In genomic region chr15:67839929-67840746, GRCh38 we compare ENCODE assay signal across 8 cellular contexts. TPM values are rescaled to one million over a fixed set of nuclear protein-coding genes. Genes with fewer than 3 reads are reported as not detected.
DNase-seq lines count a peak whose midpoint lies in the region; ATAC-seq, FAIRE-seq and TF ChIP-seq lines count a peak whose summit lies in the region.

Gene RNU6-1 (minus strand): TSS chr15:67840045.

- H3K23ac ChIP-seq in H1 (ENCODE audit: insufficient read length) (no peak within 1 kb of the TSS), mesendoderm (ENCODE audit: low read length) (no peak within 1 kb of the TSS)

- peak; percentile 85 for ATAC-seq in GM21381 (IDR thresholded peaks at IDR 0.05; ENCODE audit: unreplicated experiment)

- no peak within 1 kb of the TSS for H2BK12ac ChIP-seq in H1 (ENCODE audit: low read depth, low read length)

- no peaks in the 10 kb centered on the region for H3K9me3 ChIP-seq in H1 (ENCODE audit: insufficient read depth in 2 of 2, low read depth in 1 of 2, low read length in 1 of 2)

- H3K4me1 ChIP-seq in H1 (replicated peaks in 1 of 4; ENCODE audit: control insufficient read depth in 3 of 4, insufficient read depth in 4 of 4, low read length in 3 of 4), result peaks cover 10 to 31% (median 18%) of the 10 kb centered on the region in 4 experiments
- peaks cover 2% of the 10 kb centered on the region for H3K4me1 ChIP-seq in mesendoderm (ENCODE audit: control insufficient read depth, low read depth, low read length)

- H3K4ac ChIP-seq in H1 (replicated peaks; ENCODE audit: insufficient read length, low read depth, low read length) (no peak within 1 kb of the TSS), mesendoderm (ENCODE audit: low read depth, low read length) (no peak within 1 kb of the TSS)

- TF ChIP-seq EP300 in H1 (IDR thresholded peaks at IDR 0.05; ENCODE audit: borderline replicate concordance in 1 of 2, low read depth in 2 of 2, low read length in 2 of 2), result no peak

- H2AK5ac ChIP-seq in H1 (ENCODE audit: low read depth, low read length) (no peak within 1 kb of the TSS), mesendoderm (ENCODE audit: low read length) (no peak within 1 kb of the TSS)

- no peak within 1 kb of the TSS for H2BK20ac ChIP-seq in H1 (ENCODE audit: low read length)

- H3K27ac ChIP-seq in H1 (ENCODE audit: low read depth, low read length) (peak within 1 kb of the TSS; percentile 87), mesendoderm (ENCODE audit: low read depth, low read length) (peak within 1 kb of the TSS; percentile 12)

- H3K4me3 ChIP-seq in H1 (ENCODE audit: extremely low read depth in 1 of 4, insufficient read depth in 2 of 4, low read depth in 3 of 4, low read length in 4 of 4), result peak within 1 kb of the TSS; percentile 63 to 99 (median 95)
- H3K4me3 ChIP-seq in mesendoderm (ENCODE audit: low read length), result peak within 1 kb of the TSS; percentile 96

- H3K27me3 ChIP-seq in H1 (replicated peaks in 1 of 4; ENCODE audit: control insufficient read depth in 3 of 4, extremely low read depth in 1 of 4, insufficient read depth in 3 of 4, low read length in 3 of 4) (peaks cover 19 to 44% (median 37%) of the 10 kb centered on the region in 4 experiments), mesendoderm (ENCODE audit: insufficient read depth, low read length, poor library complexity) (peaks cover 16% of the 10 kb centered on the region)

- H3K9ac ChIP-seq in H1 (replicated peaks in 1 of 4; ENCODE audit: extremely low read depth in 1 of 4, low read depth in 3 of 4, low read length in 3 of 4), result peak within 1 kb of the TSS; percentile 13 to 79 (median 63); a peak in 6 of 7 replicates
- peak within 1 kb of the TSS; percentile 92 for H3K9ac ChIP-seq in mesendoderm (ENCODE audit: low read length)

- H4K20me1 ChIP-seq in H1 (replicated peaks in 1 of 2; ENCODE audit: control insufficient read depth in 1 of 2, insufficient read depth in 2 of 2, low read length in 2 of 2), result peaks cover 0 to 1% of the 10 kb centered on the region in 2 experiments

- peaks cover 21% of the 10 kb centered on the region for H3K23me2 ChIP-seq in H1 (ENCODE audit: low read depth, low read length)

- TF ChIP-seq RAD21 in H1 (IDR thresholded peaks at IDR 0.05 in 1 of 2, conservative IDR thresholded peaks at IDR 0.05 in 1 of 2; ENCODE audit: low read depth in 2 of 2, low read length in 2 of 2), result no peak

- DNase-seq in COR-L47 (lab: John Stamatoyannopoulos, UW) (peak; percentile 89), HUDEP-2 (lab: John Stamatoyannopoulos, UW; ENCODE audit: unreplicated experiment in 76 of 76) (peak in 74 of 76 experiments; percentile 41 to 93 (median 82)), NOMO-1 treated with dmso at 0.1 percent for 144 hours (lab: John Stamatoyannopoulos, UW; ENCODE audit: unreplicated experiment) (peak; percentile 94), H1 (ENCODE audit: low read depth in 1 of 2, low spot score in 2 of 2) (peak in 1 of 2 experiments; percentile 88), mesendoderm (peak; percentile 89)
- peak; percentile 83 for DNase-seq in activated CD8-positive, alpha-beta memory T cell treated with anti-CD3 and anti-CD28 coated beads, Interleukin-2, amount 50 U/mL, for 1 hour (ENCODE audit: extremely low read depth)
- peak; percentile 92 for DNase-seq in stimulated activated CD8-positive, alpha-beta memory T cell treated with anti-CD3 and anti-CD28 coated beads, Interleukin-12 subunit alpha, Interleukin-12 subunit beta, amount 100 ng/mL, for 4 hours (ENCODE audit: low read depth)

- peak within 1 kb of the TSS; percentile 28; the same call in 1 of the 2 replicates for H2BK5ac ChIP-seq in H1 (ENCODE audit: low read depth, low read length)
- H2BK5ac ChIP-seq in mesendoderm (ENCODE audit: low read length), result peak within 1 kb of the TSS; percentile 74

- H2BK15ac ChIP-seq in H1 (ENCODE audit: low read length), result no peak within 1 kb of the TSS
- H2BK15ac ChIP-seq in mesendoderm (replicated peaks; ENCODE audit: low read depth), result no peak within 1 kb of the TSS

- H3K4me2 ChIP-seq in H1 (ENCODE audit: insufficient read depth in 1 of 2, low read depth in 2 of 2, low read length in 2 of 2) (peak within 1 kb of the TSS; percentile 87), mesendoderm (ENCODE audit: low read length) (peak within 1 kb of the TSS; percentile 89)

- TF ChIP-seq POLR2A in H1 (IDR thresholded peaks at IDR 0.05; ENCODE audit: control extremely low read depth in 1 of 2, low read depth in 2 of 2, low read length in 2 of 2), result peak in 1 of 2 experiments; percentile 59; a peak in 2 of 3 replicates

- POLR2A ChIA-PET in H1 (lab: Charles Lee; ENCODE audit: partially characterized antibody), result interaction anchor here (0.6 to 1.6 kb wide), 5 partner anchors 23 to 492 kb away, joined by 3 to 4 read pairs (median 4); no protein-coding TSS in a partner anchor

- no peak within 1 kb of the TSS for H4K91ac ChIP-seq in H1 (replicated peaks; ENCODE audit: insufficient read length, low read length)

- no peak for FAIRE-seq in H1 (lab: Jason Lieb, UNC)

- H4K5ac ChIP-seq in H1 (ENCODE audit: insufficient read length, low read depth, low read length) (peak within 1 kb of the TSS; percentile 61), mesendoderm (ENCODE audit: low read length) (no peak within 1 kb of the TSS)

- CTCF ChIA-PET in H1 (lab: Charles Lee; ENCODE audit: partially characterized antibody), result interaction anchor here (0.6 to 1.5 kb wide), 4 partner anchors 314 to 483 kb away, joined by 3 to 4 read pairs (median 3); no protein-coding TSS in a partner anchor

- H3K79me1 ChIP-seq in H1 (ENCODE audit: low read depth, low read length), result no peaks in the 10 kb centered on the region
- no peaks in the 10 kb centered on the region for H3K79me1 ChIP-seq in mesendoderm (ENCODE audit: low read length)

- H3K18ac ChIP-seq in H1 (ENCODE audit: extremely low read depth, low read length), result peak within 1 kb of the TSS; percentile 91
- peak within 1 kb of the TSS; percentile 81 for H3K18ac ChIP-seq in mesendoderm (ENCODE audit: low read length)

- H3K79me2 ChIP-seq in H1 (ENCODE audit: control insufficient read depth in 1 of 2, insufficient read depth in 2 of 2, low read length in 2 of 2) (no peaks in the 10 kb centered on the region), mesendoderm (ENCODE audit: control insufficient read depth, insufficient read depth, low read length) (no peaks in the 10 kb centered on the region)

- H2AFZ ChIP-seq in H1 (ENCODE audit: low read length), result peak within 1 kb of the TSS; percentile 81

- H3K36me3 ChIP-seq in H1 (ENCODE audit: control insufficient read depth in 2 of 4, insufficient read depth in 4 of 4, low read length in 3 of 4), result no peaks in the 10 kb centered on the region
- no peaks in the 10 kb centered on the region for H3K36me3 ChIP-seq in mesendoderm (ENCODE audit: control insufficient read depth, insufficient read depth, low read length)

- H2BK120ac ChIP-seq in H1 (replicated peaks; ENCODE audit: low read depth, low read length) (no peak within 1 kb of the TSS), mesendoderm (ENCODE audit: low read depth, low read length) (no peak within 1 kb of the TSS)

- TF ChIP-seq CTCF in H1 (IDR thresholded peaks at IDR 0.05; ENCODE audit: control extremely low read depth in 1 of 3, insufficient read depth in 1 of 3, low read depth in 1 of 3, low read length in 3 of 3), result no peak

- no peak within 1 kb of the TSS for H3K14ac ChIP-seq in H1 (ENCODE audit: insufficient read length)

- peak within 1 kb of the TSS; percentile 60; the same call in 1 of the 2 replicates for H4K8ac ChIP-seq in H1 (ENCODE audit: extremely low read depth, insufficient read depth, low read length)
- H4K8ac ChIP-seq in mesendoderm (ENCODE audit: low read depth, low read length), result no peak within 1 kb of the TSS

- 1% methylated on average over 58 of the region's 62 CpGs; no CpG with 5 or more reads in 1 of the 2 experiments for WGBS in H1 (ENCODE audit: extremely low coverage in 1 of 2, insufficient coverage in 1 of 2, insufficient read length in 1 of 2, insufficient replicate concordance in 2 of 2, low coverage in 1 of 2, low lambda C conversion rate in 2 of 2, missing lambda C conversion rate in 1 of 2), 2 experiments
- no CpG with 5 or more reads among the region's 62 CpGs for WGBS in mesendoderm (ENCODE audit: extremely low coverage, insufficient coverage, low lambda C conversion rate)

- H3K56ac ChIP-seq in H1 (replicated peaks; ENCODE audit: insufficient read length, low read depth, low read length), result peak within 1 kb of the TSS; percentile 39
- H3K56ac ChIP-seq in mesendoderm (ENCODE audit: low read length), result peak within 1 kb of the TSS; percentile 98

TF ChIP-seq in H1, 55 proteins besides CTCF, POLR2A, EP300 and RAD21 (continues in another document):
- no peak for TF ChIP-seq CHD1 (IDR thresholded peaks at IDR 0.05; ENCODE audit: low read depth, low read length)
- TF ChIP-seq POLR2AphosphoS5 (IDR thresholded peaks at IDR 0.05; ENCODE audit: low read depth, low read length), result no peak
- peak; percentile 95 for TF ChIP-seq KDM4A (IDR thresholded peaks at IDR 0.05; ENCODE audit: low read depth, low read length, severe bottlenecking)
- 0 out of 2 replicates have a peak, but pooled peaks have one; percentile 14 for TF ChIP-seq JUND (IDR thresholded peaks at IDR 0.05; ENCODE audit: low read length)
- no peak for TF ChIP-seq SP1 (IDR thresholded peaks at IDR 0.05; ENCODE audit: low read depth, low read length)
- no peak for TF ChIP-seq TCF12 (IDR thresholded peaks at IDR 0.05; ENCODE audit: low read depth, low read length)
- TF ChIP-seq YY1 (IDR thresholded peaks at IDR 0.05; ENCODE audit: low read depth, low read length), result no peak
- peak; percentile 100 for TF ChIP-seq ASH2L (IDR thresholded peaks at IDR 0.05; ENCODE audit: low read length)
- 0 out of 2 replicates have a peak, but pooled peaks have one; percentile 15 for TF ChIP-seq SP4 (IDR thresholded peaks at IDR 0.05; ENCODE audit: low read length)
- TF ChIP-seq ATF3 (IDR thresholded peaks at IDR 0.05; ENCODE audit: insufficient read depth, low read depth, low read length), result peak; percentile 84
- no peak for TF ChIP-seq BCL11A (IDR thresholded peaks at IDR 0.05; ENCODE audit: low read depth in 2 of 2, low read length in 2 of 2)

RNA-seq across cellular contexts. Expression of gene RNU6-1, which starts in this region (rescaled TPM):
- not detected in 2 replicates for total RNA-seq in H1 (2021; fragmentation: NEBNext Ultra II Directional; extraction: Animal tissue kit (Norgen Biotek cat#: 25700))
- polyA plus RNA-seq in H1 (2011; rRNA removed), result not detected in 2 replicates
- not detected for polyA plus RNA-seq in H1 (2011; cell fraction: cytosol; rRNA removed)
- not detected for polyA plus RNA-seq in H1 (2011; cell fraction: nucleus; rRNA removed)
- not detected in 4 replicates for polyA plus RNA-seq in H1 (2012, experiment 1 of 2)
- not detected for polyA plus RNA-seq in H1 (2012, experiment 2 of 2)
- polyA plus RNA-seq in H1 (2013, experiment 1 of 2), result not detected
- not detected for polyA plus RNA-seq in H1 (2013, experiment 2 of 2)
- polyA minus RNA-seq in H1 (2011; rRNA and poly(A)+ RNA removed), result under 0.01 TPM in 1 of 2 replicates, not detected in the other
- not detected for polyA minus RNA-seq in H1 (2011; cell fraction: cytosol; rRNA and poly(A)+ RNA removed)
- not detected for polyA minus RNA-seq in H1 (2011; cell fraction: nucleus; rRNA and poly(A)+ RNA removed)
- polyA plus RNA-seq in mesendoderm (2013, experiment 1 of 2), result not detected
- not detected for polyA plus RNA-seq in mesendoderm (2013, experiment 2 of 2)
